8 cellular contexts compared by ENCODE assay signal in the genomic region with DNA sequence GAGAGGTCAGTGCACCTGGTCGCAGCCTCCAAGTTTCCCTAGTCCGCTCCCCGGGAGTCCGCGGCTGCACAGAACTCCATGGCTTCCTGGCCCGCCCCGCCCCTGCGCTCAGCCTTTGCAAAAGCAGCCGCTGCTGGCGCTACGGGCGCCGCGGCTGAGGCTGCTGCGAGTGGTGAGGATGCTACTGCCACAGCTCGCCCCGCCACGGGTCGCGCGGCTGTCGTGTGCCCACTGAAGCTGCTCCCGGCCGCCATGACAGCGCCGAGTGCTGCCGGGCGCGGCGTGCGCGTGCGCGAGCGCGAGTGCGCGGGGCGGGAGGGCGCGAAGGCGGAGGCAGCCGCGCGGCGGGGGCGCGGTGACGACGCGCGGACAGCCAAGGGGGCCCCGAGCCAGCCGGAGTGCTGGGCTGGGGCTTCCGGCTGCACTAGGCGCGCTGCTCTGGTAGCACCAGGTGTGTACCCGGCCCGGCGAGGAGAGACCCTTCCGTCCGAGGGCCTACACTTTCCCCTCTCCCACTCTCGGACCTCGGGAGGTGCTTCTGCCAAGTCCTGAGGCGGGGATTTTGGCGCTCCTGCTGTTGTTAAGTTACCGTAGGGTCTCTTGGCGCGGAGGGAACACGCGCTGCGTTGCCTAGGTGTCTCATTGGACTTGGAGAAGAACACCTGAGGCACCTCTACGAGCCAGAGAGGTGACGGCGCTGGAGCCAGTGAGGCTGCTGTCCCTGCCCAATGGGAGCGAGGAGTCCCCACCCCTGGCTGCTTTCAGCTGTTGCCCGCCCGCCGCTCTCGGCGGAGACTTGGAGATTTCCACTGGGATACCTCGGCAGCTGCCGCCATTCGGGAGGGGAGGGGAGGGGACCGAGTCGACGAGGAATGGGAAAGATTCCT. TPM values are rescaled to one million over a fixed set of nuclear protein-coding genes. Genes with fewer than 3 reads are reported as not detected.
A peak's percentile ranks its signal among the peaks of the same experiment; 100 is the strongest.
DNase-seq lines count a peak whose midpoint lies in the region; ATAC-seq and TF ChIP-seq lines count a peak whose summit lies in the region.

No MANE protein-coding gene starts in this region.

- no peaks in the 10 kb centered on the region for H3K9me3 Mint-ChIP-seq in neural progenitor cell

- H3K9ac ChIP-seq in neural progenitor cell (peak overlapping the region; percentile 25), stomach smooth muscle (ENCODE audit: low read length in 2 of 2) (peak overlapping the region; percentile 87)

- H3K4me1 ChIP-seq in foreskin keratinocyte = peaks cover 10% of the 10 kb centered on the region
- peaks cover 13% of the 10 kb centered on the region for H3K4me1 ChIP-seq in neural progenitor cell
- H3K4me1 ChIP-seq in stomach smooth muscle (ENCODE audit: control insufficient read depth, insufficient read depth, low read length) = peaks cover 3% of the 10 kb centered on the region

- peak overlapping the region; percentile 100 for H3K4me3 Mint-ChIP-seq in neural progenitor cell

- H3K4me1 Mint-ChIP-seq in neural progenitor cell = peaks cover 26% of the 10 kb centered on the region

- H3K36me3 ChIP-seq in neural progenitor cell (no peaks in the 10 kb centered on the region), stomach smooth muscle (ENCODE audit: control insufficient read depth in 2 of 2, insufficient read depth in 2 of 2, low read length in 2 of 2) (no peaks in the 10 kb centered on the region)

- H3K27me3 ChIP-seq in foreskin keratinocyte (no peaks in the 10 kb centered on the region), neural progenitor cell (no peaks in the 10 kb centered on the region), stomach smooth muscle (ENCODE audit: control insufficient read depth in 1 of 2, insufficient read depth in 2 of 2, low read length in 2 of 2) (no peaks in the 10 kb centered on the region)

- H3K9me3 ChIP-seq in neural progenitor cell (ENCODE audit: low read depth) (no peaks in the 10 kb centered on the region), stomach smooth muscle (ENCODE audit: control insufficient read depth in 2 of 2, low read length in 2 of 2) (no peaks in the 10 kb centered on the region)

- peak overlapping the region; percentile 84 for H3K4me3 ChIP-seq in neural progenitor cell
- peak overlapping the region; percentile 99 for H3K4me3 ChIP-seq in stomach smooth muscle (ENCODE audit: low read length in 2 of 2)

- peaks cover 3% of the 10 kb centered on the region for H3K27me3 Mint-ChIP-seq in neural progenitor cell (ENCODE audit: insufficient read depth, low read depth)

- ATAC-seq in foreskin keratinocyte = peak; percentile 76

- H2AFZ ChIP-seq in neural progenitor cell (replicated peaks) = peak overlapping the region; percentile 89

- peak overlapping the region; percentile 83 for H3K27ac Mint-ChIP-seq in neural progenitor cell

- peaks cover 2% of the 10 kb centered on the region for H3K36me3 Mint-ChIP-seq in neural progenitor cell

- peaks cover 30% of the 10 kb centered on the region for H3F3A ChIP-seq in neural progenitor cell (ENCODE audit: low read depth)

- peak; percentile 94 for DNase-seq in ELF-1 (ENCODE audit: low read depth, low spot score)
- DNase-seq in GOT3 (lab: John Stamatoyannopoulos, UW) = peak; percentile 12
- DNase-seq in LHCN-M2 (ENCODE audit: low read depth) = peak; percentile 95
- peak; percentile 61 for DNase-seq in RPMI7951 (ENCODE audit: low read depth)
- peak; percentile 93 for DNase-seq in activated effector memory CD4-positive, alpha-beta T cell treated with anti-CD3 and anti-CD28 coated beads, Interleukin-2, amount 50 U/mL, for 16 hours
- peak; percentile 77 to 88 for DNase-seq in foreskin keratinocyte
- DNase-seq in neural progenitor cell (ENCODE audit: low spot score) = peak; percentile 89

- peak overlapping the region; percentile 89 for H3K4me2 ChIP-seq in neural progenitor cell

- peaks cover 19% of the 10 kb centered on the region for H4K20me1 ChIP-seq in neural progenitor cell (ENCODE audit: low read depth)

- peaks cover 42% of the 10 kb centered on the region for H3K79me2 ChIP-seq in neural progenitor cell (ENCODE audit: low read depth)

- H3K27ac ChIP-seq in foreskin keratinocyte (peak overlapping the region; percentile 78), neural progenitor cell (peak overlapping the region; percentile 81), stomach smooth muscle (ENCODE audit: low read length) (peak overlapping the region; percentile 70)

- TF ChIP-seq CTCF in foreskin keratinocyte (conservative IDR thresholded peaks at IDR 0.05) = no peak
- TF ChIP-seq CTCF in neural progenitor cell (IDR thresholded peaks at IDR 0.05) = no peak

RNA-seq across cellular contexts. Expression of gene LRBA, which starts 0.6 kb away (rescaled TPM):
- total RNA-seq in LHCN-M2 (2014; rRNA removed) (20.8 and 39.4 TPM in 2 replicates), foreskin keratinocyte (40.1 and 44.1 TPM in 2 replicates), neural progenitor cell (ENCODE audit: low replicate concordance) (94.3 and 111 TPM in 2 replicates)
- 7.1 TPM for polyA plus RNA-seq in LHCN-M2 (2012)
- total RNA-seq in RPMI7951 (2014; rRNA removed; shearing (Covaris generic)) = 11.6 and 12.5 TPM in 2 replicates
- 10.2 and 11.6 TPM in 2 replicates for polyA plus RNA-seq in foreskin keratinocyte

Comparison
In these comparisons a context has a peak if more than half of its experiments do, and no peak if none do; other contexts are left out.
1. Peak in every context shown above with its lines: DNase-seq, ATAC-seq, H3K4me3 ChIP-seq and H3K27ac ChIP-seq.
2. DNase-seq: peak in every context shown above with its lines; median percentile 95 in LHCN-M2; 94 in ELF-1; 93 in activated effector memory CD4-positive, alpha-beta T cell treated with anti-CD3 and anti-CD28 coated beads, Interleukin-2, amount 50 U/mL, for 16 hours; 89 in neural progenitor cell; 82 in foreskin keratinocyte; 61 in RPMI7951; 12 in GOT3.